In the genomic region with DNA sequence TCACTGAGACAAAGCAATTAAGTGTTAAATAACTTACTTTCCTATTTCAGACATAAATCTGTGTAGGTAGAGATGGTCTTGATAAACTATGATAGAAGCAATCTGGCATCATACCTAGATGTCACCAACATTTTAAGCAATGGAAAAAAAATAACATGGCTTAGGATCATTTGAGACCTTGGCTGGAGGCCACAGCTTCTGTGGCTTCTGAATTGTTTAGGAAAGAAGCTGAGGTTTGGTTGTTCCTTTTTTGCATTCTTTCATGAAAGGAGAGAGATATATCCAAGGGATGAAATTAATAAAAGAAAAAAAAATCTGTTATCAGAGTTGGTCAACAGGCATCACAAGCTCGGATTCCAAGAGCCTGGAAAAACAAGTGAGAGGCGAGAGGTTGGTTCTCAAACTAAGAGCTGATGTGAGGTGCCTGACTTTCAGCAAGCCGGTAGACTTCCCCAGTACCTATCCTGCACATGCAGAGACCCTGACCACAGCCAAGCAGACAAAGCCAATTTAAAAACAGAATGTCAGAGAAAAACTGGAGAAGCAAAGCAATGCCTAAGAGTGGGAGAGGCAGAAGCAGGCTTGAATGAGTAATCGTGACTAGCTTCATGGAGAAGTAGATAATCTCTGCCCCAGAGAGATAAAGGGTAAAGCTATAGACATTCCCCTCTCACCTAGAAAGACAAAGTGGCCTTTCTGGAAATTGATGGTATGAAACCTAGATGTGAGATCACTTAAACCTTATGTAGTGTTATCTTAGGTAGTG, we compare ENCODE assay signal across 25 cellular contexts. TPM values are rescaled to one million over a fixed set of nuclear protein-coding genes. Genes with fewer than 3 reads are reported as not detected.
DNase-seq lines count a peak whose midpoint lies in the region; ATAC-seq and TF ChIP-seq lines count a peak whose summit lies in the region.
"Had no signal": no experiment of that assay in that cellular context is flagged by ENCODE, and none has a peak within 500 bp of the region (broad histone marks: within the 10 kb centered on the region; RNA-seq: fewer than 3 reads in every experiment).

No MANE protein-coding gene starts in this region.

- H3K4me1 ChIP-seq in PC-3 (ENCODE audit: insufficient read depth, low read length), result no peaks in the 10 kb centered on the region
- H3K4me1 ChIP-seq in left lung, result no peaks in the 10 kb centered on the region
- no peaks in the 10 kb centered on the region for H3K4me1 ChIP-seq in gastrocnemius medialis
- H3K4me1 ChIP-seq: A549, body of pancreas, colonic mucosa had no signal

- H3K79me2 ChIP-seq in PC-3 (ENCODE audit: low read length), result no peaks in the 10 kb centered on the region

- no peak overlapping the region for H3K9ac ChIP-seq in PC-3 (ENCODE audit: low read length)

- H3K27ac Mint-ChIP-seq in activated CD8-positive, alpha-beta T cell treated with anti-CD3 and anti-CD28 coated beads, Interleukin-2, amount 10 ng/mL, durations not matched to agents 7 days and 5 days, result no peak overlapping the region
- H3K27ac Mint-ChIP-seq: activated CD4-positive, alpha-beta T cell treated with anti-CD3 and anti-CD28 coated beads, Interleukin-2, amount 10 ng/mL, durations not matched to agents 7 days and 5 days; activated naive CD8-positive, alpha-beta T cell; activated T-helper 1 cell treated with anti-CD3 and anti-CD28 coated beads, Interleukin-12 subunit alpha, Interleukin-12 subunit beta, Interleukin-2, Interleukin-4 antibody, amounts not matched to agents 30 ng/mL and 10 ng/mL and 1 ng/mL, durations not matched to agents 14 hours and 24 hours and 36 hours; B cell; naive thymus-derived CD8-positive, alpha-beta T cell had no signal

- no peaks in the 10 kb centered on the region for H3K4me1 Mint-ChIP-seq in activated CD8-positive, alpha-beta T cell treated with anti-CD3 and anti-CD28 coated beads, Interleukin-2, amount 10 ng/mL, durations not matched to agents 7 days and 5 days (ENCODE audit: low read depth)
- H3K4me1 Mint-ChIP-seq: activated CD4-positive, alpha-beta T cell treated with anti-CD3 and anti-CD28 coated beads, Interleukin-2, amount 10 ng/mL, durations not matched to agents 7 days and 5 days had no signal

- in situ Hi-C loops in astrocyte of the spinal cord (cut with HindIII; ENCODE audit: low sequenced_read_pairs) (no loop called here), gastrocnemius medialis (cut with MboI; ENCODE audit: low sequenced_read_pairs in 4 of 4) (no loop called here)

- DNase-seq in CD1c-positive myeloid dendritic cell (ENCODE audit: extremely low spot score) (peak; percentile 37), PC-3 (peak; percentile 7), astrocyte of the spinal cord (ENCODE audit: low read depth, low spot score) (peak; percentile 33), left lung (no peak), gastrocnemius medialis (no peak), T-helper 2 cell (no peak)
- DNase-seq in activated CD8-positive, alpha-beta T cell treated with anti-CD3 and anti-CD28 coated beads, Interleukin-2, amount 10 ng/mL, durations not matched to agents 7 days and 5 days, result no peak
- DNase-seq: activated CD4-positive, alpha-beta T cell treated with anti-CD3 and anti-CD28 coated beads, Interleukin-2, amount 10 ng/mL, durations not matched to agents 7 days and 5 days; body of pancreas; colonic mucosa; DMS53; esophagus squamous epithelium; head of caudate nucleus; left cardiac atrium; naive thymus-derived CD8-positive, alpha-beta T cell; NCI-H1092 treated with DMSO at 0.1 percent for 48 hours; NCI-H2081 treated with DMSO at 0.1 percent for 48 hours; NCI-H510A; sigmoid colon; stimulated activated CD4-positive, alpha-beta T cell treated with anti-CD3 and anti-CD28 coated beads, Interleukin-15, amount 100 ng/mL, for 24 hours had no signal

- POLR2A ChIA-PET in PC-3 (lab: Charles Lee; ENCODE audit: unreplicated experiment), result no interaction called here
- POLR2A ChIA-PET in activated CD8-positive, alpha-beta T cell treated with anti-CD3 and anti-CD28 coated beads, Interleukin-2, amount 10 ng/mL, durations not matched to agents 7 days and 5 days (lab: Charles Lee), result no interaction called here

- no peak for TF ChIP-seq CTCF in PC-3 (conservative IDR thresholded peaks at IDR 0.05; ENCODE audit: low read depth, low read length)
- TF ChIP-seq CTCF in astrocyte of the spinal cord (IDR thresholded peaks at IDR 0.05; ENCODE audit: low read depth, low read length), result no peak
- TF ChIP-seq CTCF in left lung (IDR thresholded peaks at IDR 0.05), result no peak
- TF ChIP-seq CTCF in gastrocnemius medialis (IDR thresholded peaks at IDR 0.05 in 4 of 5, conservative IDR thresholded peaks at IDR 0.05 in 1 of 5), result no peak

- no peaks in the 10 kb centered on the region for H4K20me1 ChIP-seq in PC-3 (ENCODE audit: low read length)

- H3K27me3 Mint-ChIP-seq in activated CD8-positive, alpha-beta T cell treated with anti-CD3 and anti-CD28 coated beads, Interleukin-2, amount 10 ng/mL, durations not matched to agents 7 days and 5 days (ENCODE audit: low read depth), result no peaks in the 10 kb centered on the region
- H3K27me3 Mint-ChIP-seq: activated CD4-positive, alpha-beta T cell treated with anti-CD3 and anti-CD28 coated beads, Interleukin-2, amount 10 ng/mL, durations not matched to agents 7 days and 5 days had no signal

- intact Hi-C loops in PC-3 (cut with micrococcal nuclease) (no loop called here), left lung (cut with DNase I) (no loop called here), gastrocnemius medialis (cut with DNase I; ENCODE audit: low total_unique reads) (no loop called here)

- ATAC-seq in PC-3 (no peak), left lung (peak; percentile 31), gastrocnemius medialis (no peak), HG03565 (IDR thresholded peaks at IDR 0.05; ENCODE audit: unreplicated experiment) (no peak)
- ATAC-seq in activated CD8-positive, alpha-beta T cell treated with anti-CD3 and anti-CD28 coated beads, Interleukin-2, amount 10 ng/mL, durations not matched to agents 7 days and 5 days, result no peak
- ATAC-seq: A549; body of pancreas; naive thymus-derived CD8-positive, alpha-beta T cell had no signal

- CTCF ChIA-PET in PC-3 (lab: Charles Lee), result no interaction called here
- CTCF ChIA-PET in activated CD8-positive, alpha-beta T cell treated with anti-CD3 and anti-CD28 coated beads, Interleukin-2, amount 10 ng/mL, durations not matched to agents 7 days and 5 days (lab: Charles Lee), result interaction anchor here (0.8 kb wide), 1 partner anchor 10 kb away, joined by 4 read pairs; no protein-coding TSS in a partner anchor

- no peak overlapping the region for H3K4me2 ChIP-seq in PC-3 (ENCODE audit: low read length)
- H3K4me2 ChIP-seq: A549 had no signal

- H3K36me3 Mint-ChIP-seq in activated CD8-positive, alpha-beta T cell treated with anti-CD3 and anti-CD28 coated beads, Interleukin-2, amount 10 ng/mL, durations not matched to agents 7 days and 5 days (ENCODE audit: low read depth), result peaks cover 2% of the 10 kb centered on the region
- H3K36me3 Mint-ChIP-seq: naive thymus-derived CD8-positive, alpha-beta T cell had no signal

- TF ChIP-seq POLR2A in gastrocnemius medialis (IDR thresholded peaks at IDR 0.05), result no peak

- H3K4me3 Mint-ChIP-seq in activated CD8-positive, alpha-beta T cell treated with anti-CD3 and anti-CD28 coated beads, Interleukin-2, amount 10 ng/mL, durations not matched to agents 7 days and 5 days, result no peak overlapping the region
- H3K4me3 Mint-ChIP-seq: activated CD4-positive, alpha-beta T cell treated with anti-CD3 and anti-CD28 coated beads, Interleukin-2, amount 10 ng/mL, durations not matched to agents 7 days and 5 days; activated naive CD8-positive, alpha-beta T cell; activated T-helper 1 cell treated with anti-CD3 and anti-CD28 coated beads, Interleukin-12 subunit alpha, Interleukin-12 subunit beta, Interleukin-2, Interleukin-4 antibody, amounts not matched to agents 30 ng/mL and 10 ng/mL and 1 ng/mL, durations not matched to agents 14 hours and 24 hours and 36 hours; B cell; naive thymus-derived CD8-positive, alpha-beta T cell had no signal

- no peaks in the 10 kb centered on the region for H3K27me3 ChIP-seq in PC-3 (ENCODE audit: low read length)
- H3K27me3 ChIP-seq in left lung, result no peaks in the 10 kb centered on the region
- no peaks in the 10 kb centered on the region for H3K27me3 ChIP-seq in gastrocnemius medialis
- H3K27me3 ChIP-seq: body of pancreas, colonic mucosa, esophagus squamous epithelium, sigmoid colon had no signal

- H3K9me3 Mint-ChIP-seq in activated CD8-positive, alpha-beta T cell treated with anti-CD3 and anti-CD28 coated beads, Interleukin-2, amount 10 ng/mL, durations not matched to agents 7 days and 5 days (ENCODE audit: insufficient read depth), result no peaks in the 10 kb centered on the region
- H3K9me3 Mint-ChIP-seq: activated CD4-positive, alpha-beta T cell treated with anti-CD3 and anti-CD28 coated beads, Interleukin-2, amount 10 ng/mL, durations not matched to agents 7 days and 5 days; activated T-helper 1 cell treated with anti-CD3 and anti-CD28 coated beads, Interleukin-12 subunit alpha, Interleukin-12 subunit beta, Interleukin-2, Interleukin-4 antibody, amounts not matched to agents 30 ng/mL and 10 ng/mL and 1 ng/mL, durations not matched to agents 14 hours and 24 hours and 36 hours had no signal

- no TSS peak for BruUV-seq in PC-3 (replicated peaks; lab: Mats Ljungman, UMichigan)

- H3K36me3 ChIP-seq in PC-3 (ENCODE audit: low read depth, low read length) (no peaks in the 10 kb centered on the region), left lung (no peaks in the 10 kb centered on the region), gastrocnemius medialis (no peaks in the 10 kb centered on the region)
- H3K36me3 ChIP-seq: colonic mucosa, esophagus squamous epithelium, sigmoid colon had no signal

- H3K4me3 ChIP-seq in PC-3 (ENCODE audit: low read length), result no peak overlapping the region
- no peak overlapping the region for H3K4me3 ChIP-seq in astrocyte of the spinal cord (ENCODE audit: low read depth, low read length)
- H3K4me3 ChIP-seq in left lung, result no peak overlapping the region
- H3K4me3 ChIP-seq in gastrocnemius medialis, result no peak overlapping the region
- H3K4me3 ChIP-seq: A549, body of pancreas, colonic mucosa, esophagus squamous epithelium, sigmoid colon had no signal

- no peaks in the 10 kb centered on the region for H3K9me3 ChIP-seq in PC-3 (ENCODE audit: low read length)
- no peaks in the 10 kb centered on the region for H3K9me3 ChIP-seq in left lung
- no peaks in the 10 kb centered on the region for H3K9me3 ChIP-seq in gastrocnemius medialis
- H3K9me3 ChIP-seq: A549, body of pancreas, colonic mucosa, esophagus squamous epithelium, sigmoid colon had no signal

- H3K9me2 ChIP-seq in PC-3 (replicated peaks; ENCODE audit: low read length), result no peaks in the 10 kb centered on the region

- H3K27ac ChIP-seq in PC-3 (ENCODE audit: low read length) (no peak overlapping the region), left lung (no peak overlapping the region), gastrocnemius medialis (no peak overlapping the region)
- H3K27ac ChIP-seq: A549, body of pancreas, colonic mucosa, esophagus squamous epithelium, sigmoid colon had no signal

- no peak overlapping the region for H2AFZ ChIP-seq in PC-3 (ENCODE audit: low read length)

- H3F3A ChIP-seq in PC-3 (ENCODE audit: low read length, unreplicated experiment), result no peaks in the 10 kb centered on the region

RNA-seq across cellular contexts. Expression of gene ST8SIA1, which starts 43.4 kb away (rescaled TPM):
- not detected in 2 replicates for total RNA-seq in PC-3 (2014; rRNA removed)
- 1 to 10 TPM; 2.4 to 5.6 TPM for total RNA-seq in left lung
- 1 to 10 TPM in 1 of 4 donors, under 1 TPM in 3; 0.17 to 2.5 (median 0.67) TPM for total RNA-seq in gastrocnemius medialis
- total RNA-seq in activated CD8-positive, alpha-beta T cell treated with anti-CD3 and anti-CD28 coated beads, Interleukin-2, amount 10 ng/mL, durations not matched to agents 7 days and 5 days, result under 1 TPM; 0.29 to 0.34 TPM

Comparison
In these comparisons a context has a peak if more than half of its experiments do, and no peak if none do; other contexts are left out.
1. DNase-seq: peak in CD1c-positive myeloid dendritic cell (single experiment), PC-3 (single experiment) and astrocyte of the spinal cord (single experiment); none in left lung (0 of 2), gastrocnemius medialis (0 of 2), T-helper 2 cell (0 of 5) and activated CD8-positive, alpha-beta T cell treated with anti-CD3 and anti-CD28 coated beads, Interleukin-2, amount 10 ng/mL, durations not matched to agents 7 days and 5 days (single experiment).